Comparison of ENCODE assay signal across 1 cellular context in the genomic region with DNA sequence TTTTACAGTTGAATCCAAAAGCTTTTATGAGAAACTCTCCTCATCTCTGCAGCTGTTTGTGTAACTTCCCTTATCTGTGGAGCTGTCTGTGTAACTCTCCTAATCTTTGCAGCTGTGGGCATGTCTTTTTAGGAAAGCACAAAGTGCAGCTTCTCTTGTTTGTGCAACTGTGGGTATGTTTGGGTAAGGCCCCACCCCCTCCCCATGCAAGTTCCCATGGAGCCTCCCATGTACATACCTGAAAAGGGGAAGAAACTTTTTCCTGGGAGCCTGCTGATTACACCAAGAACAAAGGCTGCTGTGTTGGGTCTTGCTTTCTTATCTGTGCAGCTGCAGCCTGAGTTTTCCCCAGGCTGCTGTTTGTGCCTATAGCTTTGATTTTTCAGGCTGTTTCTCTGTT.
TF ChIP-seq lines count a peak whose summit lies in the region.

No MANE protein-coding gene starts in this region.

TF ChIP-seq in HepG2, 621 proteins besides CTCF, POLR2A, EP300 and RAD21 (continued from another document and continues in another):
- TF ChIP-seq, protein P1, sequence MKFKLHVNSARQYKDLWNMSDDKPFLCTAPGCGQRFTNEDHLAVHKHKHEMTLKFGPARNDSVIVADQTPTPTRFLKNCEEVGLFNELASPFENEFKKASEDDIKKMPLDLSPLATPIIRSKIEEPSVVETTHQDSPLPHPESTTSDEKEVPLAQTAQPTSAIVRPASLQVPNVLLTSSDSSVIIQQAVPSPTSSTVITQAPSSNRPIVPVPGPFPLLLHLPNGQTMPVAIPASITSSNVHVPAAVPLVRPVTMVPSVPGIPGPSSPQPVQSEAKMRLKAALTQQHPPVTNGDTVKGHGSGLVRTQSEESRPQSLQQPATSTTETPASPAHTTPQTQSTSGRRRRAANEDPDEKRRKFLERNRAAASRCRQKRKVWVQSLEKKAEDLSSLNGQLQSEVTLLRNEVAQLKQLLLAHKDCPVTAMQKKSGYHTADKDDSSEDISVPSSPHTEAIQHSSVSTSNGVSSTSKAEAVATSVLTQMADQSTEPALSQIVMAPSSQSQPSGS (CRISPR knock-in tag; IDR thresholded peaks at IDR 0.05): peak; percentile 91
- no peak for TF ChIP-seq SRSF4 (IDR thresholded peaks at IDR 0.05; ENCODE audit: low read depth, low read length, poor library complexity, severe bottlenecking)
- peak; percentile 75 for TF ChIP-seq ARNTL (CRISPR knock-in tag; IDR thresholded peaks at IDR 0.05)
- TF ChIP-seq CHD4 (IDR thresholded peaks at IDR 0.05; ENCODE audit: borderline replicate concordance, low read length): peak; percentile 24; the same call in 1 of the 2 replicates
- TF ChIP-seq ZMYM2 (CRISPR knock-in tag; IDR thresholded peaks at IDR 0.05): peak; percentile 73; the same call in 1 of the 2 replicates
- TF ChIP-seq SOX5 (CRISPR knock-in tag; IDR thresholded peaks at IDR 0.05; ENCODE audit: borderline replicate concordance): peak; percentile 97
- peak; percentile 82 for TF ChIP-seq SRF (IDR thresholded peaks at IDR 0.05; ENCODE audit: low read depth, low read length)
- peak; percentile 87 for TF ChIP-seq HMG20B (CRISPR knock-in tag; conservative IDR thresholded peaks at IDR 0.05)
- TF ChIP-seq ISL2 (CRISPR knock-in tag; IDR thresholded peaks at IDR 0.05): peak; percentile 97
- 0 out of 2 replicates have a peak, but pooled peaks have one; percentile 25 for TF ChIP-seq ZNF3 (CRISPR knock-in tag; IDR thresholded peaks at IDR 0.05)
- no peak for TF ChIP-seq ARID2 (CRISPR knock-in tag; IDR thresholded peaks at IDR 0.05; ENCODE audit: borderline replicate concordance)
- TF ChIP-seq ARNT (IDR thresholded peaks at IDR 0.05): no peak
- TF ChIP-seq, protein P2, sequence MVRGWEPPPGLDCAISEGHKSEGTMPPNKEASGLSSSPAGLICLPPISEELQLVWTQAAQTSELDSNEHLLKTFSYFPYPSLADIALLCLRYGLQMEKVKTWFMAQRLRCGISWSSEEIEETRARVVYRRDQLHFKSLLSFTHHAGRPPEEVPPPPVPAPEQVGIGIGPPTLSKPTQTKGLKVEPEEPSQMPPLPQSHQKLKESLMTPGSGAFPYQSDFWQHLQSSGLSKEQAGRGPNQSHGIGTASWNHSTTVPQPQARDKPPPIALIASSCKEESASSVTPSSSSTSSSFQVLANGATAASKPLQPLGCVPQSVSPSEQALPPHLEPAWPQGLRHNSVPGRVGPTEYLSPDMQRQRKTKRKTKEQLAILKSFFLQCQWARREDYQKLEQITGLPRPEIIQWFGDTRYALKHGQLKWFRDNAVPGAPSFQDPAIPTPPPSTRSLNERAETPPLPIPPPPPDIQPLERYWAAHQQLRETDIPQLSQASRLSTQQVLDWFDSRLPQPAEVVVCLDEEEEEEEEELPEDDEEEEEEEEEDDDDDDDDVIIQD (CRISPR knock-in tag; IDR thresholded peaks at IDR 0.05; ENCODE audit: low read depth): peak; percentile 75; the same call in 1 of the 2 replicates
- peak; percentile 58; the same call in 1 of the 2 replicates for TF ChIP-seq RXRA (CRISPR knock-in tag; IDR thresholded peaks at IDR 0.05)
- TF ChIP-seq, protein P3, sequence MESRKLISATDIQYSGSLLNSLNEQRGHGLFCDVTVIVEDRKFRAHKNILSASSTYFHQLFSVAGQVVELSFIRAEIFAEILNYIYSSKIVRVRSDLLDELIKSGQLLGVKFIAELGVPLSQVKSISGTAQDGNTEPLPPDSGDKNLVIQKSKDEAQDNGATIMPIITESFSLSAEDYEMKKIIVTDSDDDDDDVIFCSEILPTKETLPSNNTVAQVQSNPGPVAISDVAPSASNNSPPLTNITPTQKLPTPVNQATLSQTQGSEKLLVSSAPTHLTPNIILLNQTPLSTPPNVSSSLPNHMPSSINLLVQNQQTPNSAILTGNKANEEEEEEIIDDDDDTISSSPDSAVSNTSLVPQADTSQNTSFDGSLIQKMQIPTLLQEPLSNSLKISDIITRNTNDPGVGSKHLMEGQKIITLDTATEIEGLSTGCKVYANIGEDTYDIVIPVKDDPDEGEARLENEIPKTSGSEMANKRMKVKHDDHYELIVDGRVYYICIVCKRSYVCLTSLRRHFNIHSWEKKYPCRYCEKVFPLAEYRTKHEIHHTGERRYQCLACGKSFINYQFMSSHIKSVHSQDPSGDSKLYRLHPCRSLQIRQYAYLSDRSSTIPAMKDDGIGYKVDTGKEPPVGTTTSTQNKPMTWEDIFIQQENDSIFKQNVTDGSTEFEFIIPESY (CRISPR knock-in tag; IDR thresholded peaks at IDR 0.05): peak; percentile 57; the same call in 1 of the 2 replicates
- TF ChIP-seq KDM4B (CRISPR knock-in tag; IDR thresholded peaks at IDR 0.05): peak; percentile 89
- TF ChIP-seq, protein P4, sequence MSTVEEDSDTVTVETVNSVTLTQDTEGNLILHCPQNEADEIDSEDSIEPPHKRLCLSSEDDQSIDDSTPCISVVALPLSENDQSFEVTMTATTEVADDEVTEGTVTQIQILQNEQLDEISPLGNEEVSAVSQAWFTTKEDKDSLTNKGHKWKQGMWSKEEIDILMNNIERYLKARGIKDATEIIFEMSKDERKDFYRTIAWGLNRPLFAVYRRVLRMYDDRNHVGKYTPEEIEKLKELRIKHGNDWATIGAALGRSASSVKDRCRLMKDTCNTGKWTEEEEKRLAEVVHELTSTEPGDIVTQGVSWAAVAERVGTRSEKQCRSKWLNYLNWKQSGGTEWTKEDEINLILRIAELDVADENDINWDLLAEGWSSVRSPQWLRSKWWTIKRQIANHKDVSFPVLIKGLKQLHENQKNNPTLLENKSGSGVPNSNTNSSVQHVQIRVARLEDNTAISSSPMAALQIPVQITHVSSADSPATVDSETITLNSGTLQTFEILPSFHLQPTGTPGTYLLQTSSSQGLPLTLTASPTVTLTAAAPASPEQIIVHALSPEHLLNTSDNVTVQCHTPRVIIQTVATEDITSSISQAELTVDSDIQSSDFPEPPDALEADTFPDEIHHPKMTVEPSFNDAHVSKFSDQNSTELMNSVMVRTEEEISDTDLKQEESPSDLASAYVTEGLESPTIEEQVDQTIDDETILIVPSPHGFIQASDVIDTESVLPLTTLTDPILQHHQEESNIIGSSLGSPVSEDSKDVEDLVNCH (CRISPR knock-in tag; IDR thresholded peaks at IDR 0.05): no peak
- TF ChIP-seq, protein P5, sequence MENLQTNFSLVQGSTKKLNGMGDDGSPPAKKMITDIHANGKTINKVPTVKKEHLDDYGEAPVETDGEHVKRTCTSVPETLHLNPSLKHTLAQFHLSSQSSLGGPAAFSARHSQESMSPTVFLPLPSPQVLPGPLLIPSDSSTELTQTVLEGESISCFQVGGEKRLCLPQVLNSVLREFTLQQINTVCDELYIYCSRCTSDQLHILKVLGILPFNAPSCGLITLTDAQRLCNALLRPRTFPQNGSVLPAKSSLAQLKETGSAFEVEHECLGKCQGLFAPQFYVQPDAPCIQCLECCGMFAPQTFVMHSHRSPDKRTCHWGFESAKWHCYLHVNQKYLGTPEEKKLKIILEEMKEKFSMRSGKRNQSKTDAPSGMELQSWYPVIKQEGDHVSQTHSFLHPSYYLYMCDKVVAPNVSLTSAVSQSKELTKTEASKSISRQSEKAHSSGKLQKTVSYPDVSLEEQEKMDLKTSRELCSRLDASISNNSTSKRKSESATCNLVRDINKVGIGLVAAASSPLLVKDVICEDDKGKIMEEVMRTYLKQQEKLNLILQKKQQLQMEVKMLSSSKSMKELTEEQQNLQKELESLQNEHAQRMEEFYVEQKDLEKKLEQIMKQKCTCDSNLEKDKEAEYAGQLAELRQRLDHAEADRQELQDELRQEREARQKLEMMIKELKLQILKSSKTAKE (CRISPR knock-in tag; IDR thresholded peaks at IDR 0.05; ENCODE audit: borderline replicate concordance): peak; percentile 97
- peak; percentile 98 for TF ChIP-seq HMG20A (CRISPR knock-in tag; IDR thresholded peaks at IDR 0.05; ENCODE audit: borderline replicate concordance)
- TF ChIP-seq ZNF761 (CRISPR knock-in tag; conservative IDR thresholded peaks at IDR 0.05): no peak; the same call in 1 of the 2 replicates
- TF ChIP-seq, protein P6, sequence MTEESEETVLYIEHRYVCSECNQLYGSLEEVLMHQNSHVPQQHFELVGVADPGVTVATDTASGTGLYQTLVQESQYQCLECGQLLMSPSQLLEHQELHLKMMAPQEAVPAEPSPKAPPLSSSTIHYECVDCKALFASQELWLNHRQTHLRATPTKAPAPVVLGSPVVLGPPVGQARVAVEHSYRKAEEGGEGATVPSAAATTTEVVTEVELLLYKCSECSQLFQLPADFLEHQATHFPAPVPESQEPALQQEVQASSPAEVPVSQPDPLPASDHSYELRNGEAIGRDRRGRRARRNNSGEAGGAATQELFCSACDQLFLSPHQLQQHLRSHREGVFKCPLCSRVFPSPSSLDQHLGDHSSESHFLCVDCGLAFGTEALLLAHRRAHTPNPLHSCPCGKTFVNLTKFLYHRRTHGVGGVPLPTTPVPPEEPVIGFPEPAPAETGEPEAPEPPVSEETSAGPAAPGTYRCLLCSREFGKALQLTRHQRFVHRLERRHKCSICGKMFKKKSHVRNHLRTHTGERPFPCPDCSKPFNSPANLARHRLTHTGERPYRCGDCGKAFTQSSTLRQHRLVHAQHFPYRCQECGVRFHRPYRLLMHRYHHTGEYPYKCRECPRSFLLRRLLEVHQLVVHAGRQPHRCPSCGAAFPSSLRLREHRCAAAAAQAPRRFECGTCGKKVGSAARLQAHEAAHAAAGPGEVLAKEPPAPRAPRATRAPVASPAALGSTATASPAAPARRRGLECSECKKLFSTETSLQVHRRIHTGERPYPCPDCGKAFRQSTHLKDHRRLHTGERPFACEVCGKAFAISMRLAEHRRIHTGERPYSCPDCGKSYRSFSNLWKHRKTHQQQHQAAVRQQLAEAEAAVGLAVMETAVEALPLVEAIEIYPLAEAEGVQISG (CRISPR knock-in tag; IDR thresholded peaks at IDR 0.05): peak; percentile 74; the same call in 1 of the 2 replicates
- TF ChIP-seq, protein P7, sequence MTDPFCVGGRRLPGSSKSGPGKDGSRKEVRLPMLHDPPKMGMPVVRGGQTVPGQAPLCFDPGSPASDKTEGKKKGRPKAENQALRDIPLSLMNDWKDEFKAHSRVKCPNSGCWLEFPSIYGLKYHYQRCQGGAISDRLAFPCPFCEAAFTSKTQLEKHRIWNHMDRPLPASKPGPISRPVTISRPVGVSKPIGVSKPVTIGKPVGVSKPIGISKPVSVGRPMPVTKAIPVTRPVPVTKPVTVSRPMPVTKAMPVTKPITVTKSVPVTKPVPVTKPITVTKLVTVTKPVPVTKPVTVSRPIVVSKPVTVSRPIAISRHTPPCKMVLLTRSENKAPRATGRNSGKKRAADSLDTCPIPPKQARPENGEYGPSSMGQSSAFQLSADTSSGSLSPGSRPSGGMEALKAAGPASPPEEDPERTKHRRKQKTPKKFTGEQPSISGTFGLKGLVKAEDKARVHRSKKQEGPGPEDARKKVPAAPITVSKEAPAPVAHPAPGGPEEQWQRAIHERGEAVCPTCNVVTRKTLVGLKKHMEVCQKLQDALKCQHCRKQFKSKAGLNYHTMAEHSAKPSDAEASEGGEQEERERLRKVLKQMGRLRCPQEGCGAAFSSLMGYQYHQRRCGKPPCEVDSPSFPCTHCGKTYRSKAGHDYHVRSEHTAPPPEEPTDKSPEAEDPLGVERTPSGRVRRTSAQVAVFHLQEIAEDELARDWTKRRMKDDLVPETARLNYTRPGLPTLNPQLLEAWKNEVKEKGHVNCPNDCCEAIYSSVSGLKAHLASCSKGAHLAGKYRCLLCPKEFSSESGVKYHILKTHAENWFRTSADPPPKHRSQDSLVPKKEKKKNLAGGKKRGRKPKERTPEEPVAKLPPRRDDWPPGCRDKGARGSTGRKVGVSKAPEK (CRISPR knock-in tag; IDR thresholded peaks at IDR 0.05; ENCODE audit: borderline replicate concordance): peak; percentile 93
- TF ChIP-seq ZSCAN12 (CRISPR knock-in tag; IDR thresholded peaks at IDR 0.05): 0 out of 2 replicates have a peak, but pooled peaks have one; percentile 48
- peak; percentile 96; the same call in 1 of the 2 replicates for TF ChIP-seq ZNF614 (CRISPR knock-in tag; IDR thresholded peaks at IDR 0.05; ENCODE audit: borderline replicate concordance)
- no peak for TF ChIP-seq ZNF274 (CRISPR knock-in tag; IDR thresholded peaks at IDR 0.05)
- peak; percentile 56; the same call in 1 of the 2 replicates for TF ChIP-seq ZMAT3 (CRISPR knock-in tag; conservative IDR thresholded peaks at IDR 0.05)
- no peak for TF ChIP-seq SIN3B (IDR thresholded peaks at IDR 0.05; ENCODE audit: low read length)
- TF ChIP-seq, protein P8, sequence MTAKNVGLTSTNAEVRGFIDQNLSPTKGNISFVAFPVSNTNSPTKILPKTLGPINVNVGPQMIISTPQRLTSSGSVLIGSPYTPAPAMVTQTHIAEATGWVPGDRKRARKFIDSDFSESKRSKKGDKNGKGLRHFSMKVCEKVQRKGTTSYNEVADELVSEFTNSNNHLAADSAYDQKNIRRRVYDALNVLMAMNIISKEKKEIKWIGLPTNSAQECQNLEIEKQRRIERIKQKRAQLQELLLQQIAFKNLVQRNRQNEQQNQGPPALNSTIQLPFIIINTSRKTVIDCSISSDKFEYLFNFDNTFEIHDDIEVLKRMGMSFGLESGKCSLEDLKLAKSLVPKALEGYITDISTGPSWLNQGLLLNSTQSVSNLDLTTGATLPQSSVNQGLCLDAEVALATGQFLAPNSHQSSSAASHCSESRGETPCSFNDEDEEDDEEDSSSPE (CRISPR knock-in tag; IDR thresholded peaks at IDR 0.05): 0 out of 2 replicates have a peak, but pooled peaks have one; percentile 55
- peak; percentile 30; the same call in 1 of the 2 replicates for TF ChIP-seq NFYB (CRISPR knock-in tag; IDR thresholded peaks at IDR 0.05)
- TF ChIP-seq MED1 (CRISPR knock-in tag; IDR thresholded peaks at IDR 0.05): peak; percentile 96
- TF ChIP-seq TBL1XR1 (IDR thresholded peaks at IDR 0.05; ENCODE audit: borderline replicate concordance, low read length, partially characterized antibody): peak; percentile 98
- 0 out of 2 replicates have a peak, but pooled peaks have one; percentile 43 for TF ChIP-seq AKAP8 (CRISPR knock-in tag; IDR thresholded peaks at IDR 0.05)
- 0 out of 2 replicates have a peak, but pooled peaks have one; percentile 22 for TF ChIP-seq FOSL1 (CRISPR knock-in tag; IDR thresholded peaks at IDR 0.05; ENCODE audit: borderline replicate concordance)
- peak; percentile 91 for TF ChIP-seq RCOR2 (CRISPR knock-in tag; IDR thresholded peaks at IDR 0.05)
- TF ChIP-seq, protein P9, sequence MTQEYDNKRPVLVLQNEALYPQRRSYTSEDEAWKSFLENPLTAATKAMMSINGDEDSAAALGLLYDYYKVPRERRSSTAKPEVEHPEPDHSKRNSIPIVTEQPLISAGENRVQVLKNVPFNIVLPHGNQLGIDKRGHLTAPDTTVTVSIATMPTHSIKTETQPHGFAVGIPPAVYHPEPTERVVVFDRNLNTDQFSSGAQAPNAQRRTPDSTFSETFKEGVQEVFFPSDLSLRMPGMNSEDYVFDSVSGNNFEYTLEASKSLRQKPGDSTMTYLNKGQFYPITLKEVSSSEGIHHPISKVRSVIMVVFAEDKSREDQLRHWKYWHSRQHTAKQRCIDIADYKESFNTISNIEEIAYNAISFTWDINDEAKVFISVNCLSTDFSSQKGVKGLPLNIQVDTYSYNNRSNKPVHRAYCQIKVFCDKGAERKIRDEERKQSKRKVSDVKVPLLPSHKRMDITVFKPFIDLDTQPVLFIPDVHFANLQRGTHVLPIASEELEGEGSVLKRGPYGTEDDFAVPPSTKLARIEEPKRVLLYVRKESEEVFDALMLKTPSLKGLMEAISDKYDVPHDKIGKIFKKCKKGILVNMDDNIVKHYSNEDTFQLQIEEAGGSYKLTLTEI (CRISPR knock-in tag; conservative IDR thresholded peaks at IDR 0.05): no peak
- TF ChIP-seq, protein P10, sequence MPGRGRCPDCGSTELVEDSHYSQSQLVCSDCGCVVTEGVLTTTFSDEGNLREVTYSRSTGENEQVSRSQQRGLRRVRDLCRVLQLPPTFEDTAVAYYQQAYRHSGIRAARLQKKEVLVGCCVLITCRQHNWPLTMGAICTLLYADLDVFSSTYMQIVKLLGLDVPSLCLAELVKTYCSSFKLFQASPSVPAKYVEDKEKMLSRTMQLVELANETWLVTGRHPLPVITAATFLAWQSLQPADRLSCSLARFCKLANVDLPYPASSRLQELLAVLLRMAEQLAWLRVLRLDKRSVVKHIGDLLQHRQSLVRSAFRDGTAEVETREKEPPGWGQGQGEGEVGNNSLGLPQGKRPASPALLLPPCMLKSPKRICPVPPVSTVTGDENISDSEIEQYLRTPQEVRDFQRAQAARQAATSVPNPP (CRISPR knock-in tag; IDR thresholded peaks at IDR 0.05): 0 out of 2 replicates have a peak, but pooled peaks have one; percentile 51
- 0 out of 2 replicates have a peak, but pooled peaks have one; percentile 31 for TF ChIP-seq KMT2B (CRISPR knock-in tag; IDR thresholded peaks at IDR 0.05)
